ENCODE assay signal across 1 cellular context in the genomic region with DNA sequence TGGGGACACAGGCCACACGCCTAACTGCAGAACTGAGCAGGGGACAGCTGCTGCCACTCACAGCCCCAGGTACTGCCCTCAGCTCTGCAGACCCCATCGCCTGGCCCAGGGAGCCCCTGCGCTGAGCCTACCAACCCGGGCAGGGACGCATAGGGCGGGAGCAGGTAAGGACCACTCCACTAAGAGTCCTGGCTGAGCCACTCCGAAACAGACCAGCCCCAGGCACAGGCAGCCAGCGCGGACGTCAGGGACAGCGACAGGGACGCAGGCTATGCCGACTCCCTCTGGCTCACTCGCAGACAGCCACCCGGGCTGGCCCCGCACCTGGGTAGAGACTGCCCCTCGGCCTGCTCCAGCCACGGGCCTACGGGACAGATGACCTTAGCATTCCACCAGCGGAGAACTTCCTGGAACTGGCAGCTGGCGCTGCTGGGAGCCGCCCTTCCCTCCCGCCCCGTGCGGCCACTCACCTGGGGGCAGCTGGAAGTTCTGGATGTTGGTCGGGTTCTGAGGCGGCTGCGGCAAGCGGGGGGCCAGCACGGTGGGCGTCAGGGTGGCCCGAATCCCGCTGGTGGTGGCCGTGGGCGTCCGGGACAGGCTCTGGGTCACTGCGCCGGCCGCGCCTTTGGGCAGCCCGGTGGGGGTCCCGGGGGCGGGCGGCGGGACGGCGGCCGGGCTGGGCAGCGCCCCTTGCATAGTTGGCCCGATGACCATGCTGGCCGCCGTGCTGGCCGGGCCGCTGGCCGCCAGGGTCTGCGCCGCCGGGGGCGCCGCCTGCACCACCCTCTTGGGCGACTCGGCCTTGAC.
TF ChIP-seq lines count a peak whose summit lies in the region.

No MANE protein-coding gene starts in this region.

TF ChIP-seq in HepG2, 621 proteins besides CTCF, POLR2A, EP300 and RAD21 (continued from another document and continues in another):
- TF ChIP-seq, protein P1, sequence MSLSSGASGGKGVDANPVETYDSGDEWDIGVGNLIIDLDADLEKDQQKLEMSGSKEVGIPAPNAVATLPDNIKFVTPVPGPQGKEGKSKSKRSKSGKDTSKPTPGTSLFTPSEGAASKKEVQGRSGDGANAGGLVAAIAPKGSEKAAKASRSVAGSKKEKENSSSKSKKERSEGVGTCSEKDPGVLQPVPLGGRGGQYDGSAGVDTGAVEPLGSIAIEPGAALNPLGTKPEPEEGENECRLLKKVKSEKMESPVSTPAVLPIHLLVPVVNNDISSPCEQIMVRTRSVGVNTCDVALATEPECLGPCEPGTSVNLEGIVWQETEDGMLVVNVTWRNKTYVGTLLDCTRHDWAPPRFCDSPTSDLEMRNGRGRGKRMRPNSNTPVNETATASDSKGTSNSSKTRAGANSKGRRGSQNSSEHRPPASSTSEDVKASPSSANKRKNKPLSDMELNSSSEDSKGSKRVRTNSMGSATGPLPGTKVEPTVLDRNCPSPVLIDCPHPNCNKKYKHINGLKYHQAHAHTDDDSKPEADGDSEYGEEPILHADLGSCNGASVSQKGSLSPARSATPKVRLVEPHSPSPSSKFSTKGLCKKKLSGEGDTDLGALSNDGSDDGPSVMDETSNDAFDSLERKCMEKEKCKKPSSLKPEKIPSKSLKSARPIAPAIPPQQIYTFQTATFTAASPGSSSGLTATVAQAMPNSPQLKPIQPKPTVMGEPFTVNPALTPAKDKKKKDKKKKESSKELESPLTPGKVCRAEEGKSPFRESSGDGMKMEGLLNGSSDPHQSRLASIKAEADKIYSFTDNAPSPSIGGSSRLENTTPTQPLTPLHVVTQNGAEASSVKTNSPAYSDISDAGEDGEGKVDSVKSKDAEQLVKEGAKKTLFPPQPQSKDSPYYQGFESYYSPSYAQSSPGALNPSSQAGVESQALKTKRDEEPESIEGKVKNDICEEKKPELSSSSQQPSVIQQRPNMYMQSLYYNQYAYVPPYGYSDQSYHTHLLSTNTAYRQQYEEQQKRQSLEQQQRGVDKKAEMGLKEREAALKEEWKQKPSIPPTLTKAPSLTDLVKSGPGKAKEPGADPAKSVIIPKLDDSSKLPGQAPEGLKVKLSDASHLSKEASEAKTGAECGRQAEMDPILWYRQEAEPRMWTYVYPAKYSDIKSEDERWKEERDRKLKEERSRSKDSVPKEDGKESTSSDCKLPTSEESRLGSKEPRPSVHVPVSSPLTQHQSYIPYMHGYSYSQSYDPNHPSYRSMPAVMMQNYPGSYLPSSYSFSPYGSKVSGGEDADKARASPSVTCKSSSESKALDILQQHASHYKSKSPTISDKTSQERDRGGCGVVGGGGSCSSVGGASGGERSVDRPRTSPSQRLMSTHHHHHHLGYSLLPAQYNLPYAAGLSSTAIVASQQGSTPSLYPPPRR (CRISPR knock-in tag; IDR thresholded peaks at IDR 0.05; ENCODE audit: borderline replicate concordance): 0 out of 2 replicates have a peak, but pooled peaks have one; percentile 35
- TF ChIP-seq MYC (CRISPR knock-in tag; IDR thresholded peaks at IDR 0.05; ENCODE audit: borderline replicate concordance) (0 out of 2 replicates have a peak, but pooled peaks have one; percentile 35), ZNF24 (IDR thresholded peaks at IDR 0.05) (no peak), TGIF2 (CRISPR knock-in tag; IDR thresholded peaks at IDR 0.05) (peak; percentile 81), SSRP1 (CRISPR knock-in tag; IDR thresholded peaks at IDR 0.05) (no peak), XRCC5 (optimal IDR thresholded peaks at IDR 0.05; ENCODE audit: low read length) (peak; percentile 77), ATRX (CRISPR knock-in tag; IDR thresholded peaks at IDR 0.05; ENCODE audit: borderline replicate concordance) (no peak), GFI1 (CRISPR knock-in tag; IDR thresholded peaks at IDR 0.05; ENCODE audit: borderline replicate concordance) (no peak), ZNF564 (CRISPR knock-in tag; IDR thresholded peaks at IDR 0.05) (peak; percentile 55; the same call in 1 of the 2 replicates), ZNF121 (CRISPR knock-in tag; IDR thresholded peaks at IDR 0.05) (no peak), IRX3 (CRISPR knock-in tag; IDR thresholded peaks at IDR 0.05; ENCODE audit: borderline replicate concordance, low read depth) (0 out of 2 replicates have a peak, but pooled peaks have one; percentile 39), HNF4A (CRISPR knock-in tag; IDR thresholded peaks at IDR 0.05) (0 out of 2 replicates have a peak, but pooled peaks have one; percentile 6), PHF20 (CRISPR knock-in tag; IDR thresholded peaks at IDR 0.05) (peak; percentile 39; the same call in 1 of the 2 replicates), ZNF737 (CRISPR knock-in tag; IDR thresholded peaks at IDR 0.05; ENCODE audit: borderline replicate concordance) (no peak), ETV5 (CRISPR knock-in tag; IDR thresholded peaks at IDR 0.05; ENCODE audit: borderline replicate concordance) (peak; percentile 63), CBX1 (IDR thresholded peaks at IDR 0.05; ENCODE audit: low read depth) (peak; percentile 31), ZNF577 (CRISPR knock-in tag; IDR thresholded peaks at IDR 0.05; ENCODE audit: borderline replicate concordance, low read depth) (no peak), PHF8 (CRISPR knock-in tag; IDR thresholded peaks at IDR 0.05) (peak; percentile 74), ZNF317 (CRISPR knock-in tag; IDR thresholded peaks at IDR 0.05) (0 out of 2 replicates have a peak, but pooled peaks have one; percentile 47), ZNF567 (CRISPR knock-in tag; IDR thresholded peaks at IDR 0.05; ENCODE audit: borderline replicate concordance) (0 out of 2 replicates have a peak, but pooled peaks have one; percentile 42), POLR2AphosphoS2 (IDR thresholded peaks at IDR 0.05; ENCODE audit: low read depth, low read length) (no peak), SCMH1 (CRISPR knock-in tag; IDR thresholded peaks at IDR 0.05; ENCODE audit: borderline replicate concordance) (no peak), TBX3 (IDR thresholded peaks at IDR 0.05; ENCODE audit: borderline replicate concordance) (no peak), NR2F6 (IDR thresholded peaks at IDR 0.05) (peak; percentile 50; the same call in 1 of the 2 replicates), NR2F6 (CRISPR knock-in tag; IDR thresholded peaks at IDR 0.05) (peak; percentile 84), HNRNPK (IDR thresholded peaks at IDR 0.05; ENCODE audit: low read depth, low read length, poor library complexity, severe bottlenecking) (peak; percentile 23), CREB1 (IDR thresholded peaks at IDR 0.05) (no peak), CREB1 (CRISPR knock-in tag; IDR thresholded peaks at IDR 0.05) (no peak), ATF7-NPFF (CRISPR knock-in tag; IDR thresholded peaks at IDR 0.05; ENCODE audit: low read depth) (peak; percentile 64; the same call in 1 of the 2 replicates)
- TF ChIP-seq, protein P2, sequence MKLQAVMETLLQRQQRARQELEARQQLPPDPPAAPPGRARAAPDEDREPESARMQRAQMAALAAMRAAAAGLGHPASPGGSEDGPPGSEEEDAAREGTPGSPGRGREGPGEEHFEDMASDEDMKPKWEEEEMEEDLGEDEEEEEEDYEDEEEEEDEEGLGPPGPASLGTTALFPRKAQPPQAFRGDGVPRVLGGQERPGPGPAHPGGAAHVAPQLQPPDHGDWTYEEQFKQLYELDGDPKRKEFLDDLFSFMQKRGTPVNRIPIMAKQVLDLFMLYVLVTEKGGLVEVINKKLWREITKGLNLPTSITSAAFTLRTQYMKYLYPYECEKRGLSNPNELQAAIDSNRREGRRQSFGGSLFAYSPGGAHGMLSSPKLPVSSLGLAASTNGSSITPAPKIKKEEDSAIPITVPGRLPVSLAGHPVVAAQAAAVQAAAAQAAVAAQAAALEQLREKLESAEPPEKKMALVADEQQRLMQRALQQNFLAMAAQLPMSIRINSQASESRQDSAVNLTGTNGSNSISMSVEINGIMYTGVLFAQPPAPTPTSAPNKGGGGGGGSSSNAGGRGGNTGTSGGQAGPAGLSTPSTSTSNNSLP (IDR thresholded peaks at IDR 0.05; ENCODE audit: low read depth, low read length): no peak
- TF ChIP-seq, protein P3, sequence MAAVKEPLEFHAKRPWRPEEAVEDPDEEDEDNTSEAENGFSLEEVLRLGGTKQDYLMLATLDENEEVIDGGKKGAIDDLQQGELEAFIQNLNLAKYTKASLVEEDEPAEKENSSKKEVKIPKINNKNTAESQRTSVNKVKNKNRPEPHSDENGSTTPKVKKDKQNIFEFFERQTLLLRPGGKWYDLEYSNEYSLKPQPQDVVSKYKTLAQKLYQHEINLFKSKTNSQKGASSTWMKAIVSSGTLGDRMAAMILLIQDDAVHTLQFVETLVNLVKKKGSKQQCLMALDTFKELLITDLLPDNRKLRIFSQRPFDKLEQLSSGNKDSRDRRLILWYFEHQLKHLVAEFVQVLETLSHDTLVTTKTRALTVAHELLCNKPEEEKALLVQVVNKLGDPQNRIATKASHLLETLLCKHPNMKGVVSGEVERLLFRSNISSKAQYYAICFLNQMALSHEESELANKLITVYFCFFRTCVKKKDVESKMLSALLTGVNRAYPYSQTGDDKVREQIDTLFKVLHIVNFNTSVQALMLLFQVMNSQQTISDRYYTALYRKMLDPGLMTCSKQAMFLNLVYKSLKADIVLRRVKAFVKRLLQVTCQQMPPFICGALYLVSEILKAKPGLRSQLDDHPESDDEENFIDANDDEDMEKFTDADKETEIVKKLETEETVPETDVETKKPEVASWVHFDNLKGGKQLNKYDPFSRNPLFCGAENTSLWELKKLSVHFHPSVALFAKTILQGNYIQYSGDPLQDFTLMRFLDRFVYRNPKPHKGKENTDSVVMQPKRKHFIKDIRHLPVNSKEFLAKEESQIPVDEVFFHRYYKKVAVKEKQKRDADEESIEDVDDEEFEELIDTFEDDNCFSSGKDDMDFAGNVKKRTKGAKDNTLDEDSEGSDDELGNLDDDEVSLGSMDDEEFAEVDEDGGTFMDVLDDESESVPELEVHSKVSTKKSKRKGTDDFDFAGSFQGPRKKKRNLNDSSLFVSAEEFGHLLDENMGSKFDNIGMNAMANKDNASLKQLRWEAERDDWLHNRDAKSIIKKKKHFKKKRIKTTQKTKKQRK (IDR thresholded peaks at IDR 0.05; ENCODE audit: low read length): no peak
- TF ChIP-seq, protein P4, sequence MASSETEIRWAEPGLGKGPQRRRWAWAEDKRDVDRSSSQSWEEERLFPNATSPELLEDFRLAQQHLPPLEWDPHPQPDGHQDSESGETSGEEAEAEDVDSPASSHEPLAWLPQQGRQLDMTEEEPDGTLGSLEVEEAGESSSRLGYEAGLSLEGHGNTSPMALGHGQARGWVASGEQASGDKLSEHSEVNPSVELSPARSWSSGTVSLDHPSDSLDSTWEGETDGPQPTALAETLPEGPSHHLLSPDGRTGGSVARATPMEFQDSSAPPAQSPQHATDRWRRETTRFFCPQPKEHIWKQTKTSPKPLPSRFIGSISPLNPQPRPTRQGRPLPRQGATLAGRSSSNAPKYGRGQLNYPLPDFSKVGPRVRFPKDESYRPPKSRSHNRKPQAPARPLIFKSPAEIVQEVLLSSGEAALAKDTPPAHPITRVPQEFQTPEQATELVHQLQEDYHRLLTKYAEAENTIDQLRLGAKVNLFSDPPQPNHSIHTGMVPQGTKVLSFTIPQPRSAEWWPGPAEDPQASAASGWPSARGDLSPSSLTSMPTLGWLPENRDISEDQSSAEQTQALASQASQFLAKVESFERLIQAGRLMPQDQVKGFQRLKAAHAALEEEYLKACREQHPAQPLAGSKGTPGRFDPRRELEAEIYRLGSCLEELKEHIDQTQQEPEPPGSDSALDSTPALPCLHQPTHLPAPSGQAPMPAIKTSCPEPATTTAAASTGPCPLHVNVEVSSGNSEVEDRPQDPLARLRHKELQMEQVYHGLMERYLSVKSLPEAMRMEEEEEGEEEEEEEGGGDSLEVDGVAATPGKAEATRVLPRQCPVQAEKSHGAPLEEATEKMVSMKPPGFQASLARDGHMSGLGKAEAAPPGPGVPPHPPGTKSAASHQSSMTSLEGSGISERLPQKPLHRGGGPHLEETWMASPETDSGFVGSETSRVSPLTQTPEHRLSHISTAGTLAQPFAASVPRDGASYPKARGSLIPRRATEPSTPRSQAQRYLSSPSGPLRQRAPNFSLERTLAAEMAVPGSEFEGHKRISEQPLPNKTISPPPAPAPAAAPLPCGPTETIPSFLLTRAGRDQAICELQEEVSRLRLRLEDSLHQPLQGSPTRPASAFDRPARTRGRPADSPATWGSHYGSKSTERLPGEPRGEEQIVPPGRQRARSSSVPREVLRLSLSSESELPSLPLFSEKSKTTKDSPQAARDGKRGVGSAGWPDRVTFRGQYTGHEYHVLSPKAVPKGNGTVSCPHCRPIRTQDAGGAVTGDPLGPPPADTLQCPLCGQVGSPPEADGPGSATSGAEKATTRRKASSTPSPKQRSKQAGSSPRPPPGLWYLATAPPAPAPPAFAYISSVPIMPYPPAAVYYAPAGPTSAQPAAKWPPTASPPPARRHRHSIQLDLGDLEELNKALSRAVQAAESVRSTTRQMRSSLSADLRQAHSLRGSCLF (CRISPR knock-in tag; IDR thresholded peaks at IDR 0.05; ENCODE audit: borderline replicate concordance): no peak
- TF ChIP-seq, protein P5, sequence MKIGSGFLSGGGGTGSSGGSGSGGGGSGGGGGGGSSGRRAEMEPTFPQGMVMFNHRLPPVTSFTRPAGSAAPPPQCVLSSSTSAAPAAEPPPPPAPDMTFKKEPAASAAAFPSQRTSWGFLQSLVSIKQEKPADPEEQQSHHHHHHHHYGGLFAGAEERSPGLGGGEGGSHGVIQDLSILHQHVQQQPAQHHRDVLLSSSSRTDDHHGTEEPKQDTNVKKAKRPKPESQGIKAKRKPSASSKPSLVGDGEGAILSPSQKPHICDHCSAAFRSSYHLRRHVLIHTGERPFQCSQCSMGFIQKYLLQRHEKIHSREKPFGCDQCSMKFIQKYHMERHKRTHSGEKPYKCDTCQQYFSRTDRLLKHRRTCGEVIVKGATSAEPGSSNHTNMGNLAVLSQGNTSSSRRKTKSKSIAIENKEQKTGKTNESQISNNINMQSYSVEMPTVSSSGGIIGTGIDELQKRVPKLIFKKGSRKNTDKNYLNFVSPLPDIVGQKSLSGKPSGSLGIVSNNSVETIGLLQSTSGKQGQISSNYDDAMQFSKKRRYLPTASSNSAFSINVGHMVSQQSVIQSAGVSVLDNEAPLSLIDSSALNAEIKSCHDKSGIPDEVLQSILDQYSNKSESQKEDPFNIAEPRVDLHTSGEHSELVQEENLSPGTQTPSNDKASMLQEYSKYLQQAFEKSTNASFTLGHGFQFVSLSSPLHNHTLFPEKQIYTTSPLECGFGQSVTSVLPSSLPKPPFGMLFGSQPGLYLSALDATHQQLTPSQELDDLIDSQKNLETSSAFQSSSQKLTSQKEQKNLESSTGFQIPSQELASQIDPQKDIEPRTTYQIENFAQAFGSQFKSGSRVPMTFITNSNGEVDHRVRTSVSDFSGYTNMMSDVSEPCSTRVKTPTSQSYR (CRISPR knock-in tag; IDR thresholded peaks at IDR 0.05; ENCODE audit: borderline replicate concordance): no peak
- TF ChIP-seq, protein P6, sequence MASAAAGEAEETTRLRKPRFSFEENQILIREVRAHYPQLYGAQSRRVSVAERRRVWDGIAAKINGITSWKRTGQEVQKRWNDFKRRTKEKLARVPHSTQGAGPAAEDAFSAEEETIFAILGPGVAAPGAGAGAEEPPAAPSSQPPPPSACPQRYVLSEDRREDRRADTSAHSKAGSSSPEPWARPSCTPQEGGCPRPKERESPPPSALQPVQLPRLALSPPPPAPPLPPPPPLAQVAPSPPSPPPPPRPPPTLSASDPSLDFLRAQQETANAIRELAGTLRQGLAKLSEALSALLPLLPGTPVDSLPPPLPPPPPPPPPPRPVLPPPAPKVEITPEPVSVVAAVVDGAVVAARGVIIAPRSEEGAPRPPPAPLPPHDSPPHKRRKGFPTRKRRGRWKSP (CRISPR knock-in tag; IDR thresholded peaks at IDR 0.05): no peak; the same call in 1 of the 2 replicates
- TF ChIP-seq, protein P7, sequence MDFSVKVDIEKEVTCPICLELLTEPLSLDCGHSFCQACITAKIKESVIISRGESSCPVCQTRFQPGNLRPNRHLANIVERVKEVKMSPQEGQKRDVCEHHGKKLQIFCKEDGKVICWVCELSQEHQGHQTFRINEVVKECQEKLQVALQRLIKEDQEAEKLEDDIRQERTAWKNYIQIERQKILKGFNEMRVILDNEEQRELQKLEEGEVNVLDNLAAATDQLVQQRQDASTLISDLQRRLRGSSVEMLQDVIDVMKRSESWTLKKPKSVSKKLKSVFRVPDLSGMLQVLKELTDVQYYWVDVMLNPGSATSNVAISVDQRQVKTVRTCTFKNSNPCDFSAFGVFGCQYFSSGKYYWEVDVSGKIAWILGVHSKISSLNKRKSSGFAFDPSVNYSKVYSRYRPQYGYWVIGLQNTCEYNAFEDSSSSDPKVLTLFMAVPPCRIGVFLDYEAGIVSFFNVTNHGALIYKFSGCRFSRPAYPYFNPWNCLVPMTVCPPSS (IDR thresholded peaks at IDR 0.05): no peak
